1 cellular context compared by ENCODE assay signal in genomic region chr13:104143760-104144406, GRCh38.
TF ChIP-seq lines count a peak whose summit lies in the region.

No MANE protein-coding gene starts in this region.

TF ChIP-seq in HCT116, 20 proteins besides CTCF, POLR2A, EP300 and RAD21 (continued from another document):
- TF ChIP-seq ZBTB33 (IDR thresholded peaks at IDR 0.05; ENCODE audit: extremely low read depth, insufficient replicate concordance, low read length) (no peak), SIN3A (IDR thresholded peaks at IDR 0.05; ENCODE audit: low read depth) (no peak), ZFX (IDR thresholded peaks at IDR 0.05) (no peak), JUND (IDR thresholded peaks at IDR 0.05) (no peak), REST (IDR thresholded peaks at IDR 0.05; ENCODE audit: low read depth) (no peak), EGR1 (IDR thresholded peaks at IDR 0.05; ENCODE audit: low read depth) (no peak), SRF (IDR thresholded peaks at IDR 0.05; ENCODE audit: low read depth) (no peak), YY1 (IDR thresholded peaks at IDR 0.05; ENCODE audit: extremely low read depth, insufficient replicate concordance, low read depth, low read length) (no peak), ELF1 (IDR thresholded peaks at IDR 0.05; ENCODE audit: borderline replicate concordance, low read depth) (no peak), SP1 (IDR thresholded peaks at IDR 0.05; ENCODE audit: low read depth) (no peak), EZH2 (IDR thresholded peaks at IDR 0.05) (no peak), TCF7L2 (IDR thresholded peaks at IDR 0.05; ENCODE audit: borderline replicate concordance, extremely low read depth, insufficient read depth, insufficient read length) (no peak), EZH2phosphoT487 (IDR thresholded peaks at IDR 0.05; ENCODE audit: borderline replicate concordance) (no peak), ATF3 (IDR thresholded peaks at IDR 0.05) (no peak), CBX3 (IDR thresholded peaks at IDR 0.05; ENCODE audit: low read depth) (no peak)
